Comparison of ENCODE assay signal across 9 cellular contexts in genomic region chr10:68334672-68335467, GRCh38. TPM values are rescaled to one million over a fixed set of nuclear protein-coding genes. Genes with fewer than 3 reads are reported as not detected.
DNase-seq lines count a peak whose midpoint lies in the region; ATAC-seq and TF ChIP-seq lines count a peak whose summit lies in the region.
"Had no signal": no experiment of that assay in that cellular context is flagged by ENCODE, and none has a peak within 500 bp of the region (broad histone marks: within the 10 kb centered on the region; RNA-seq: fewer than 3 reads in every experiment).

No MANE protein-coding gene starts in this region.

- no peaks in the 10 kb centered on the region for H3K9me3 Mint-ChIP-seq in neural progenitor cell

- H3K27me3 Mint-ChIP-seq in neural progenitor cell (ENCODE audit: insufficient read depth, low read depth): peaks cover 10% of the 10 kb centered on the region

- DNase-seq in MG63 (no peak), neural progenitor cell (ENCODE audit: low spot score) (no peak), NCI-H2081 treated with DMSO at 0.1 percent for 48 hours (lab: John Stamatoyannopoulos, UW) (no peak), left lobe of liver (ENCODE audit: low spot score) (no peak), SIG-M5 (lab: John Stamatoyannopoulos, UW) (no peak), putamen (ENCODE audit: low spot score) (no peak)
- DNase-seq: activated gamma-delta T cell had no signal

- H3K79me2 ChIP-seq in neural progenitor cell (ENCODE audit: low read depth): peaks cover 95% of the 10 kb centered on the region

- peaks cover 43% of the 10 kb centered on the region for H3K36me3 Mint-ChIP-seq in neural progenitor cell

- H3K27ac ChIP-seq in BLaER1 (no peak overlapping the region), ectodermal cell (ENCODE audit: insufficient read depth, low read depth, low read length, poor library complexity, severe bottlenecking) (no peak overlapping the region), neural progenitor cell (no peak overlapping the region)

- peaks cover 59% of the 10 kb centered on the region for H3F3A ChIP-seq in neural progenitor cell (ENCODE audit: low read depth)

- TF ChIP-seq CTCF in neural progenitor cell (IDR thresholded peaks at IDR 0.05): no peak

- peak overlapping the region; percentile 93 for H3K27ac Mint-ChIP-seq in neural progenitor cell

- H4K20me1 ChIP-seq in BLaER1: peaks cover 73% of the 10 kb centered on the region
- H4K20me1 ChIP-seq in neural progenitor cell (ENCODE audit: low read depth): peaks cover 71% of the 10 kb centered on the region

- 47 to 49% methylated on average over 6 to 8 of the region's 8 CpGs for WGBS in ectodermal cell, 2 experiments

- H3K4me3 ChIP-seq in BLaER1: peak overlapping the region; percentile 88
- H3K4me3 ChIP-seq in MG63: peak overlapping the region; percentile 93
- H3K4me3 ChIP-seq in ectodermal cell (ENCODE audit: insufficient read depth, low read depth, low read length): peak overlapping the region; percentile 86
- peak overlapping the region; percentile 90 for H3K4me3 ChIP-seq in neural progenitor cell

- H3K4me1 ChIP-seq in BLaER1: peaks cover 39% of the 10 kb centered on the region
- peaks cover 21% of the 10 kb centered on the region for H3K4me1 ChIP-seq in ectodermal cell (ENCODE audit: control insufficient read depth, insufficient read depth, low read length)
- H3K4me1 ChIP-seq in neural progenitor cell: peaks cover 43% of the 10 kb centered on the region

- no peak for ATAC-seq in left lobe of liver

- H3K27me3 ChIP-seq in BLaER1 (no peaks in the 10 kb centered on the region), MG63 (no peaks in the 10 kb centered on the region), ectodermal cell (ENCODE audit: control insufficient read depth, insufficient read depth, low read length, poor library complexity, severe bottlenecking) (no peaks in the 10 kb centered on the region), neural progenitor cell (no peaks in the 10 kb centered on the region)

- H3K9me3 ChIP-seq in BLaER1 (no peaks in the 10 kb centered on the region), MG63 (no peaks in the 10 kb centered on the region), ectodermal cell (ENCODE audit: control insufficient read depth, low read length) (no peaks in the 10 kb centered on the region), neural progenitor cell (ENCODE audit: low read depth) (no peaks in the 10 kb centered on the region)

- H3K9ac ChIP-seq in BLaER1: peak overlapping the region; percentile 100
- H3K9ac ChIP-seq in neural progenitor cell: peak overlapping the region; percentile 99

- peak overlapping the region; percentile 83 for H3K4me2 ChIP-seq in BLaER1
- peak overlapping the region; percentile 88 for H3K4me2 ChIP-seq in neural progenitor cell

- H3K4me1 Mint-ChIP-seq in neural progenitor cell: peaks cover 52% of the 10 kb centered on the region

- H3K36me3 ChIP-seq in BLaER1: peaks cover 38% of the 10 kb centered on the region
- peaks cover 75% of the 10 kb centered on the region for H3K36me3 ChIP-seq in MG63
- H3K36me3 ChIP-seq in ectodermal cell (ENCODE audit: control insufficient read depth, insufficient read depth, low read length): peaks cover 19% of the 10 kb centered on the region
- H3K36me3 ChIP-seq in neural progenitor cell: peaks cover 38% of the 10 kb centered on the region

- peak overlapping the region; percentile 99 for H3K4me3 Mint-ChIP-seq in neural progenitor cell

- no peak overlapping the region for H2AFZ ChIP-seq in neural progenitor cell (replicated peaks)

RNA-seq across cellular contexts. Expression of gene PBLD, which starts 2.1 kb away (rescaled TPM):
- total RNA-seq in MG63 (2014; rRNA removed; shearing (Covaris generic); ENCODE audit: low replicate concordance): 2.5 and 3.4 TPM in 2 replicates
- polyA plus RNA-seq in ectodermal cell (2013, experiment 1 of 4): 4.2 TPM
- 5.2 TPM for polyA plus RNA-seq in ectodermal cell (2013, experiment 2 of 4)
- 4.1 TPM for polyA plus RNA-seq in ectodermal cell (2013, experiment 3 of 4)
- 4.5 TPM for polyA plus RNA-seq in ectodermal cell (2013, experiment 4 of 4)
- total RNA-seq in neural progenitor cell (ENCODE audit: low replicate concordance) (3.2 and 5.8 TPM in 2 replicates), left lobe of liver (126 TPM)

RNA-seq across cellular contexts. Expression of gene HNRNPH3, which starts 3.0 kb away (rescaled TPM):
- total RNA-seq in MG63 (2014; rRNA removed; shearing (Covaris generic); ENCODE audit: low replicate concordance): 29.8 and 50.1 TPM in 2 replicates
- polyA plus RNA-seq in ectodermal cell (2013, experiment 1 of 4): 538 TPM
- 522 TPM for polyA plus RNA-seq in ectodermal cell (2013, experiment 2 of 4)
- 365 TPM for polyA plus RNA-seq in ectodermal cell (2013, experiment 3 of 4)
- 398 TPM for polyA plus RNA-seq in ectodermal cell (2013, experiment 4 of 4)
- total RNA-seq in neural progenitor cell (ENCODE audit: low replicate concordance) (57.2 and 77.5 TPM in 2 replicates), left lobe of liver (26.8 TPM)

Comparison
In these comparisons a context has a peak if more than half of its experiments do, and no peak if none do; other contexts are left out.
1. RNA of gene PBLD, which starts 2.1 kb away (total RNA-seq): 126 TPM in left lobe of liver (single experiment); 3.2 to 5.8 TPM in neural progenitor cell and 2.5 to 3.4 TPM in MG63; every median in the first group is over 10 times any median in the second.
2. Peak in every context shown above with its lines, with median percentiles within 50 percentile points of each other: H3K4me3 ChIP-seq.